ENCODE assay signal across 2 cellular contexts in the genomic region with DNA sequence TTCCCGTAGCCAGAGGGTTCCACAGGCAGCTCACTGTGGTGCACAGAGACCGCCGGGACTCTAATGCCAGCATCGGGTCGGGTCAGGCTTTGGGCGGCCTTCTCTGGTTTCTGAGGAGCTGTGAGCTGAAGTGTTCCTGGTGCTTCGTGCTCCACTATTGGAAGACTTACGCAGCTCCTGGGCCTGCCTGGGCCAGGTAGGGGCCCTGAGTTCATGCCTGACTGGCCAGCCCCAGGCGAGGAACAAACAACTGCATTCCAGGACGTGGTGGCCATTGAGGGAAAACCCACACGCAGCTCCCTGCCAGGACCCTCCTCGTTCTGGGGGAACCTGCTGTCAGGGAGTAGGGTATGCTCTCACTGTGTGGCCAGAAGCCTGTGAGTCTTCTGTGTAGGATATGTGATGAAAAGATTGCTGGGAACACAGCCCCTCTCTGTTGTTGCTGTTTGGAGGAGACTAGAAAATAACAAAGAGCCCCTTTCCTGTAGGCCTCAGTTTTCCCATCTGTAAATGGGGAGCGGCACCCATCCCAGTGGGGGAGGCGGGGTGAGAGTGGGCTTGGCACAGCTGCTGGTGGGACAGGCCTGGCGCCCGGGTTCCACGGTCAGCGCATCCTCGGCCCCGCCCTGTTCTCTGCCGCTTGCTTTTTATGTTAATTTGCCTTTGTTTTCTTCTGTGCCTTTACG.
A peak's percentile ranks its signal among the peaks of the same experiment; 100 is the strongest.
TF ChIP-seq lines count a peak whose summit lies in the region.

No MANE protein-coding gene starts in this region.

TF ChIP-seq in A549, 52 proteins besides CTCF, POLR2A, EP300 and RAD21:
- TF ChIP-seq KDM1A (IDR thresholded peaks at IDR 0.05; ENCODE audit: low read depth) (0 out of 2 replicates have a peak, but pooled peaks have one; percentile 57), FOSL2 (IDR thresholded peaks at IDR 0.05) (no peak), FOSL2 (CRISPR knock-in tag; IDR thresholded peaks at IDR 0.05) (no peak)

TF ChIP-seq in HepG2, 621 proteins besides CTCF, POLR2A, EP300 and RAD21:
- no peak for TF ChIP-seq ZKSCAN1 (IDR thresholded peaks at IDR 0.05; ENCODE audit: low read length)
- TF ChIP-seq TIGD3 (CRISPR knock-in tag; IDR thresholded peaks at IDR 0.05; ENCODE audit: borderline replicate concordance), result no peak
- TF ChIP-seq SMAD1 (CRISPR knock-in tag; IDR thresholded peaks at IDR 0.05; ENCODE audit: borderline replicate concordance, low read depth), result no peak
- TF ChIP-seq, protein P1, sequence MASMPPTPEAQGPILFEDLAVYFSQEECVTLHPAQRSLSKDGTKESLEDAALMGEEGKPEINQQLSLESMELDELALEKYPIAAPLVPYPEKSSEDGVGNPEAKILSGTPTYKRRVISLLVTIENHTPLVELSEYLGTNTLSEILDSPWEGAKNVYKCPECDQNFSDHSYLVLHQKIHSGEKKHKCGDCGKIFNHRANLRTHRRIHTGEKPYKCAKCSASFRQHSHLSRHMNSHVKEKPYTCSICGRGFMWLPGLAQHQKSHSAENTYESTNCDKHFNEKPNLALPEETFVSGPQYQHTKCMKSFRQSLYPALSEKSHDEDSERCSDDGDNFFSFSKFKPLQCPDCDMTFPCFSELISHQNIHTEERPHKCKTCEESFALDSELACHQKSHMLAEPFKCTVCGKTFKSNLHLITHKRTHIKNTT (CRISPR knock-in tag; IDR thresholded peaks at IDR 0.05), result no peak
- no peak for TF ChIP-seq MXI1 (IDR thresholded peaks at IDR 0.05; ENCODE audit: borderline replicate concordance, low read depth, low read length)
- TF ChIP-seq RBFOX2 (IDR thresholded peaks at IDR 0.05; ENCODE audit: low read depth, low read length), result 0 out of 2 replicates have a peak, but pooled peaks have one; percentile 24
- no peak for TF ChIP-seq BATF2 (CRISPR knock-in tag; IDR thresholded peaks at IDR 0.05)
- peak; percentile 77 for TF ChIP-seq ZNF629 (CRISPR knock-in tag; conservative IDR thresholded peaks at IDR 0.05)
- no peak for TF ChIP-seq HBP1 (CRISPR knock-in tag; IDR thresholded peaks at IDR 0.05; ENCODE audit: low read depth)
- TF ChIP-seq TARDBP (CRISPR knock-in tag; IDR thresholded peaks at IDR 0.05), result no peak
- TF ChIP-seq, protein P2, sequence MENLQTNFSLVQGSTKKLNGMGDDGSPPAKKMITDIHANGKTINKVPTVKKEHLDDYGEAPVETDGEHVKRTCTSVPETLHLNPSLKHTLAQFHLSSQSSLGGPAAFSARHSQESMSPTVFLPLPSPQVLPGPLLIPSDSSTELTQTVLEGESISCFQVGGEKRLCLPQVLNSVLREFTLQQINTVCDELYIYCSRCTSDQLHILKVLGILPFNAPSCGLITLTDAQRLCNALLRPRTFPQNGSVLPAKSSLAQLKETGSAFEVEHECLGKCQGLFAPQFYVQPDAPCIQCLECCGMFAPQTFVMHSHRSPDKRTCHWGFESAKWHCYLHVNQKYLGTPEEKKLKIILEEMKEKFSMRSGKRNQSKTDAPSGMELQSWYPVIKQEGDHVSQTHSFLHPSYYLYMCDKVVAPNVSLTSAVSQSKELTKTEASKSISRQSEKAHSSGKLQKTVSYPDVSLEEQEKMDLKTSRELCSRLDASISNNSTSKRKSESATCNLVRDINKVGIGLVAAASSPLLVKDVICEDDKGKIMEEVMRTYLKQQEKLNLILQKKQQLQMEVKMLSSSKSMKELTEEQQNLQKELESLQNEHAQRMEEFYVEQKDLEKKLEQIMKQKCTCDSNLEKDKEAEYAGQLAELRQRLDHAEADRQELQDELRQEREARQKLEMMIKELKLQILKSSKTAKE (CRISPR knock-in tag; IDR thresholded peaks at IDR 0.05; ENCODE audit: borderline replicate concordance), result no peak
- TF ChIP-seq, protein P3, sequence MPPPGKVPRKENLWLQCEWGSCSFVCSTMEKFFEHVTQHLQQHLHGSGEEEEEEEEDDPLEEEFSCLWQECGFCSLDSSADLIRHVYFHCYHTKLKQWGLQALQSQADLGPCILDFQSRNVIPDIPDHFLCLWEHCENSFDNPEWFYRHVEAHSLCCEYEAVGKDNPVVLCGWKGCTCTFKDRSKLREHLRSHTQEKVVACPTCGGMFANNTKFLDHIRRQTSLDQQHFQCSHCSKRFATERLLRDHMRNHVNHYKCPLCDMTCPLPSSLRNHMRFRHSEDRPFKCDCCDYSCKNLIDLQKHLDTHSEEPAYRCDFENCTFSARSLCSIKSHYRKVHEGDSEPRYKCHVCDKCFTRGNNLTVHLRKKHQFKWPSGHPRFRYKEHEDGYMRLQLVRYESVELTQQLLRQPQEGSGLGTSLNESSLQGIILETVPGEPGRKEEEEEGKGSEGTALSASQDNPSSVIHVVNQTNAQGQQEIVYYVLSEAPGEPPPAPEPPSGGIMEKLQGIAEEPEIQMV (CRISPR knock-in tag; IDR thresholded peaks at IDR 0.05; ENCODE audit: low read depth), result no peak
- peak; percentile 46 for TF ChIP-seq AGO2 (optimal IDR thresholded peaks at IDR 0.05; ENCODE audit: low read depth, low read length)
